In genomic region chr7:81503321-81503720, GRCh38 we compare ENCODE assay signal across 30 cellular contexts.
"Had no signal": no experiment of that assay in that cellular context is flagged by ENCODE, and none has a peak within 500 bp of the region (broad histone marks: within the 10 kb centered on the region; RNA-seq: fewer than 3 reads in every experiment).

No MANE protein-coding gene starts in this region.

- H3K27ac ChIP-seq: adrenal gland, body of pancreas, epithelial cell of prostate, esophagus squamous epithelium, gastroesophageal sphincter, hepatocyte, ovary, thoracic aorta, uterus, VCaP had no signal

- ATAC-seq: activated T-cell treated with anti-CD3 and anti-CD28 coated beads, Interleukin-2, amount 50 U/mL, for 72 hours; body of pancreas; gastroesophageal sphincter; left cardiac atrium; naive thymus-derived CD4-positive, alpha-beta T cell; sciatic nerve; stimulated activated effector memory CD8-positive, alpha-beta T cell treated with anti-CD3 and anti-CD28 coated beads, Interleukin-12 subunit alpha, Interleukin-12 subunit beta, amount 100 ng/mL, for 72 hours had no signal

- H3K36me3 ChIP-seq: adrenal gland, esophagus squamous epithelium, gastroesophageal sphincter, ovary, thoracic aorta, uterus had no signal

- H2AFZ ChIP-seq: hepatocyte had no signal

- H3K4me3 ChIP-seq: adrenal gland, body of pancreas, esophagus squamous epithelium, gastroesophageal sphincter, hepatocyte, ovary, thoracic aorta, uterus had no signal

- H3K27me3 ChIP-seq: adrenal gland, body of pancreas, esophagus squamous epithelium, gastroesophageal sphincter, hepatocyte, ovary, uterus had no signal

- H3K4me2 ChIP-seq: hepatocyte had no signal

- H3K4me1 ChIP-seq: body of pancreas had no signal

- H3K9me3 ChIP-seq: adrenal gland, body of pancreas, esophagus squamous epithelium, gastroesophageal sphincter, ovary, thoracic aorta, uterus had no signal

- DNase-seq: activated CD4-positive, alpha-beta T cell treated with anti-CD3 and anti-CD28 coated beads for 4 hours; activated CD4-positive, alpha-beta T cell treated with anti-CD3 and anti-CD28 coated beads, Interleukin-2, amount 50 U/mL, for 4 hours; activated effector memory CD4-positive, alpha-beta T cell treated with anti-CD3 and anti-CD28 coated beads, Interleukin-2, amount 50 U/mL, for 16 hours; activated naive CD4-positive, alpha-beta T cell treated with anti-CD3 and anti-CD28 coated beads for 36 hours; activated naive CD8-positive, alpha-beta T cell treated with anti-CD3 and anti-CD28 coated beads for 36 hours; activated T-cell treated with anti-CD3 and anti-CD28 coated beads for 4 hours; activated T-cell treated with anti-CD3 and anti-CD28 coated beads, Interleukin-2, amount 50 U/mL, for 72 hours; adrenal gland; aorta; body of pancreas; dermis blood vessel endothelial cell; effector CD4-positive, alpha-beta T cell; esophagus squamous epithelium; islet precursor cell; left cardiac atrium; midbrain; naive thymus-derived CD4-positive, alpha-beta T cell; ovary; small intestine; stimulated activated CD4-positive, alpha-beta T cell treated with anti-CD3 and anti-CD28 coated beads, Interleukin-4, amount 100 ng/mL, for 24 hours; T-helper 9 cell; trophoblast cell; uterus had no signal

- H3K79me2 ChIP-seq: hepatocyte had no signal
